8 cellular contexts compared by ENCODE assay signal in genomic region chr16:22191966-22192260, GRCh38. TPM values are rescaled to one million over a fixed set of nuclear protein-coding genes. Genes with fewer than 3 reads are reported as not detected.
DNase-seq lines count a peak whose midpoint lies in the region; ATAC-seq and TF ChIP-seq lines count a peak whose summit lies in the region.

No MANE protein-coding gene starts in this region.

- POLR2A ChIA-PET in PC-9 (lab: Charles Lee; ENCODE audit: unreplicated experiment), result interaction anchor here (0.5 kb wide), 1 partner anchor 244 kb away, joined by 23 read pairs; no protein-coding TSS in a partner anchor

- H2BK120ac ChIP-seq in mesenchymal stem cell (ENCODE audit: low read depth, low read length), result no peak overlapping the region

- no peak overlapping the region for H4K8ac ChIP-seq in mesenchymal stem cell (ENCODE audit: low read length)

- no peak overlapping the region for H2BK5ac ChIP-seq in mesenchymal stem cell (ENCODE audit: low read depth, low read length, poor library complexity, severe bottlenecking)

- peak; percentile 34 for TF ChIP-seq POLR2A in GM18505 (IDR thresholded peaks at IDR 0.05; ENCODE audit: borderline replicate concordance, extremely low read depth, insufficient read depth, insufficient read length)
- no peak for TF ChIP-seq POLR2A in body of pancreas (IDR thresholded peaks at IDR 0.05)

- no peaks in the 10 kb centered on the region for H3K9me3 ChIP-seq in PC-9 (ENCODE audit: insufficient read depth, low read depth)
- no peaks in the 10 kb centered on the region for H3K9me3 ChIP-seq in body of pancreas
- H3K9me3 ChIP-seq in mesenchymal stem cell (ENCODE audit: control insufficient read depth, low read length), result no peaks in the 10 kb centered on the region
- no peaks in the 10 kb centered on the region for H3K9me3 ChIP-seq in thoracic aorta

- peak overlapping the region; percentile 77 for H3K4me3 ChIP-seq in PC-9
- H3K4me3 ChIP-seq in body of pancreas, result no peak overlapping the region
- peak overlapping the region in 1 of 2 experiments; percentile 74 for H3K4me3 ChIP-seq in mesenchymal stem cell (ENCODE audit: insufficient read depth in 1 of 2, low read depth in 1 of 2, low read length in 2 of 2)
- peak overlapping the region; percentile 75 for H3K4me3 ChIP-seq in thoracic aorta

- CTCF ChIA-PET in PC-9 (lab: Charles Lee), result interaction anchor here (0.7 kb wide), 1 partner anchor 10 kb away, joined by 7 read pairs; no protein-coding TSS in a partner anchor

- no peak overlapping the region for H3K23ac ChIP-seq in mesenchymal stem cell (ENCODE audit: low read length in 2 of 2)

- ATAC-seq in GM18505 (IDR thresholded peaks at IDR 0.05; ENCODE audit: unreplicated experiment) (no peak), body of pancreas (no peak), thoracic aorta (ENCODE audit: insufficient number of reproducible peaks, low FRiP score, low read depth) (no peak), GM21528 (IDR thresholded peaks at IDR 0.05; ENCODE audit: low FRiP score, unreplicated experiment) (no peak)

- no peak overlapping the region for H2BK15ac ChIP-seq in mesenchymal stem cell (ENCODE audit: low read depth, poor library complexity, severe bottlenecking)

- no peak overlapping the region for H3K4ac ChIP-seq in mesenchymal stem cell (ENCODE audit: low read depth in 1 of 2, low read length in 2 of 2)

- WGBS in body of pancreas, 2 donors, result 8 to 14% methylated on average over 3 of the region's 3 CpGs
- 67% methylated on average over 3 of the region's 3 CpGs for WGBS in mesenchymal stem cell

- H3K27ac ChIP-seq in PC-9 (peak overlapping the region; percentile 59), body of pancreas (peak overlapping the region; percentile 94 to 99 (median 97)), mesenchymal stem cell (ENCODE audit: low read length, poor library complexity, severe bottlenecking) (no peak overlapping the region), thoracic aorta (peak overlapping the region; percentile 94 to 97)

- no peaks in the 10 kb centered on the region for H3K79me1 ChIP-seq in mesenchymal stem cell (replicated peaks; ENCODE audit: low read length, poor library complexity, severe bottlenecking)

- no peaks in the 10 kb centered on the region for H4K20me1 ChIP-seq in PC-9 (ENCODE audit: insufficient read depth)

- H2AK5ac ChIP-seq in mesenchymal stem cell (ENCODE audit: low read length, severe bottlenecking), result no peak overlapping the region

- DNase-seq in PC-9, result no peak
- DNase-seq in body of pancreas, result peak in 3 of 4 donors; percentile 33 to 34 (median 34)
- DNase-seq in mesenchymal stem cell, result no peak
- no peak for DNase-seq in thoracic aorta (ENCODE audit: low spot score)
- DNase-seq in NCI-H2081 (lab: John Stamatoyannopoulos, UW), result no peak
- no peak for DNase-seq in NOMO-1 treated with dmso at 0.1 percent for 144 hours (lab: John Stamatoyannopoulos, UW; ENCODE audit: unreplicated experiment)

- H3K79me2 ChIP-seq in PC-9 (ENCODE audit: low read depth), result no peaks in the 10 kb centered on the region

- no peak overlapping the region for H4K91ac ChIP-seq in mesenchymal stem cell (ENCODE audit: low read length)

- TF ChIP-seq CTCF in PC-9 (conservative IDR thresholded peaks at IDR 0.05) (no peak), body of pancreas (IDR thresholded peaks at IDR 0.05) (no peak), thoracic aorta (IDR thresholded peaks at IDR 0.05) (no peak)

- no peaks in the 10 kb centered on the region for H3K27me3 ChIP-seq in PC-9 (ENCODE audit: insufficient read depth, low read depth)
- no peaks in the 10 kb centered on the region for H3K27me3 ChIP-seq in body of pancreas
- no peaks in the 10 kb centered on the region for H3K27me3 ChIP-seq in mesenchymal stem cell (ENCODE audit: control insufficient read depth in 1 of 2, insufficient read depth in 1 of 2, low read length in 2 of 2)
- no peaks in the 10 kb centered on the region for H3K27me3 ChIP-seq in thoracic aorta (replicated peaks; ENCODE audit: insufficient read depth)

- no TSS peak for BruUV-seq in PC-9 (replicated peaks; lab: Mats Ljungman, UMichigan)

- H3K14ac ChIP-seq in mesenchymal stem cell (ENCODE audit: low read length in 2 of 2), result no peak overlapping the region

- H3K18ac ChIP-seq in mesenchymal stem cell (ENCODE audit: low read depth in 1 of 2, low read length in 2 of 2), result peak overlapping the region in 1 of 2 experiments; percentile 28

- intact Hi-C loops in PC-9 (cut with micrococcal nuclease; ENCODE audit: unreplicated experiment) (loop anchor here (2.0 to 10.0 kb wide), 3 partner anchors 41 to 1033 kb away; partner anchors contain the start of gene LDAF1), body of pancreas (cut with DNase I) (no loop called here)

- H3K4me2 ChIP-seq in PC-9 (peak overlapping the region; percentile 89), mesenchymal stem cell (ENCODE audit: low read length, poor library complexity, severe bottlenecking) (no peak overlapping the region)

- no peaks in the 10 kb centered on the region for H3K9me2 ChIP-seq in PC-9 (ENCODE audit: insufficient read depth)

- peak overlapping the region; percentile 90 for H2AFZ ChIP-seq in PC-9
- no peak overlapping the region for H2AFZ ChIP-seq in mesenchymal stem cell (ENCODE audit: low read depth, low read length)

- peaks cover 19% of the 10 kb centered on the region for H3K4me1 ChIP-seq in PC-9 (replicated peaks; ENCODE audit: insufficient read depth)
- H3K4me1 ChIP-seq in body of pancreas, result peaks cover 40% of the 10 kb centered on the region
- peaks cover 14% of the 10 kb centered on the region for H3K4me1 ChIP-seq in mesenchymal stem cell (ENCODE audit: control insufficient read depth, insufficient read depth, low read depth, low read length)
- H3K4me1 ChIP-seq in thoracic aorta (ENCODE audit: control insufficient read depth in 1 of 2, low read depth in 2 of 2), result peaks cover 15 to 34% of the 10 kb centered on the region in 2 donors

- peaks cover 17% of the 10 kb centered on the region; the same call in 1 of the 2 replicates for H3F3A ChIP-seq in PC-9 (ENCODE audit: insufficient read depth, low read depth)

- H3K9ac ChIP-seq in mesenchymal stem cell (ENCODE audit: low read length), result peak overlapping the region; percentile 94

- no peaks in the 10 kb centered on the region for H3K36me3 ChIP-seq in PC-9 (ENCODE audit: low read depth)
- H3K36me3 ChIP-seq in body of pancreas (replicated peaks in 1 of 2; ENCODE audit: insufficient read depth in 1 of 2, low read depth in 2 of 2), result no peaks in the 10 kb centered on the region
- no peaks in the 10 kb centered on the region for H3K36me3 ChIP-seq in mesenchymal stem cell (ENCODE audit: control insufficient read depth in 1 of 2, insufficient read depth in 2 of 2, low read depth in 1 of 2, low read length in 2 of 2)
- no peaks in the 10 kb centered on the region for H3K36me3 ChIP-seq in thoracic aorta

- no peak overlapping the region for H2BK12ac ChIP-seq in mesenchymal stem cell (ENCODE audit: low read length in 2 of 2)

RNA-seq across cellular contexts. Expression of gene EEF2K, which starts 14.2 kb away (rescaled TPM):
- total RNA-seq in PC-9 (2021) (29.8 and 34.7 TPM in 2 replicates), body of pancreas (10 to 100 TPM; 23.6 to 25.1 TPM), thoracic aorta (10 to 100 TPM; 35.1 to 38.2 TPM)
- 9.4 TPM for polyA plus RNA-seq in mesenchymal stem cell (2013, experiment 1 of 2)
- 8.5 TPM for polyA plus RNA-seq in mesenchymal stem cell (2013, experiment 2 of 2)

RNA-seq across cellular contexts. Expression of gene SDR42E2, which starts 29.6 kb away (rescaled TPM):
- not detected in 2 replicates for total RNA-seq in PC-9 (2021)
- total RNA-seq in body of pancreas, result under 1 TPM in 1 of 2 donors, not detected in 1; 0.66 TPM
- polyA plus RNA-seq in mesenchymal stem cell (2013, experiment 1 of 2), result 0.01 TPM
- 0.01 TPM for polyA plus RNA-seq in mesenchymal stem cell (2013, experiment 2 of 2)
- not detected for total RNA-seq in thoracic aorta

Comparison
In these comparisons a context has a peak if more than half of its experiments do, and no peak if none do; other contexts are left out.
1. DNase-seq: peak in body of pancreas (3 of 4); none in PC-9 (0 of 2), mesenchymal stem cell (single experiment), thoracic aorta (single experiment), NCI-H2081 (0 of 2) and NOMO-1 treated with dmso at 0.1 percent for 144 hours (single experiment).
2. H3K4me3 ChIP-seq: peak in PC-9 (single experiment) and thoracic aorta (single experiment); none in body of pancreas (0 of 2).